25 cellular contexts compared by ENCODE assay signal in genomic region chrX:79440336-79440735, GRCh38.
DNase-seq lines count a peak whose midpoint lies in the region; ATAC-seq, FAIRE-seq and TF ChIP-seq lines count a peak whose summit lies in the region.
"Had no signal": no experiment of that assay in that cellular context is flagged by ENCODE, and none has a peak within 500 bp of the region (broad histone marks: within the 10 kb centered on the region; RNA-seq: fewer than 3 reads in every experiment).

No MANE protein-coding gene starts in this region.

- H3K27ac ChIP-seq in A549 (no peak overlapping the region), VCaP (peak overlapping the region; percentile 61), caudate nucleus (ENCODE audit: low read depth, low read length) (no peak overlapping the region), body of pancreas (no peak overlapping the region)
- H3K27ac ChIP-seq: BLaER1 had no signal

- H3K36me3 Mint-ChIP-seq in nephron (ENCODE audit: low read depth): no peaks in the 10 kb centered on the region
- H3K36me3 Mint-ChIP-seq: CD14-positive monocyte; CD4-positive, alpha-beta memory T cell; CD4-positive, CD25-positive, alpha-beta regulatory T cell had no signal

- peak overlapping the region in 2 of 3 experiments; percentile 42 to 77 for H3K27ac Mint-ChIP-seq in nephron
- H3K27ac Mint-ChIP-seq: CD14-positive monocyte; CD4-positive, CD25-positive, alpha-beta regulatory T cell; CD8-positive, alpha-beta memory T cell had no signal

- peaks cover 4% of the 10 kb centered on the region for H3K9me3 Mint-ChIP-seq in nephron

- no peaks in the 10 kb centered on the region for H3K9me3 ChIP-seq in A549
- no peaks in the 10 kb centered on the region for H3K9me3 ChIP-seq in body of pancreas
- H3K9me3 ChIP-seq: BE2C had no signal

- CTCF ChIA-PET in A549 (lab: Yijun Ruan, JAX): no interaction called here

- no peaks in the 10 kb centered on the region for H3K36me3 ChIP-seq in body of pancreas (replicated peaks in 1 of 2; ENCODE audit: insufficient read depth in 1 of 2, low read depth in 2 of 2)
- H3K36me3 ChIP-seq: BE2C, BLaER1 had no signal

- TF ChIP-seq CTCF in A549 (IDR thresholded peaks at IDR 0.05): no peak
- TF ChIP-seq CTCF in VCaP (conservative IDR thresholded peaks at IDR 0.05): no peak
- no peak for TF ChIP-seq CTCF in nephron (IDR thresholded peaks at IDR 0.05; ENCODE audit: unreplicated experiment in 3 of 3)
- no peak for TF ChIP-seq CTCF in body of pancreas (IDR thresholded peaks at IDR 0.05)

- H3K27me3 ChIP-seq in body of pancreas: no peaks in the 10 kb centered on the region
- H3K27me3 ChIP-seq: BE2C had no signal

- intact Hi-C loops in body of pancreas (cut with DNase I): no loop called here

- H3K4me1 ChIP-seq in A549 (no peaks in the 10 kb centered on the region), body of pancreas (no peaks in the 10 kb centered on the region)
- H3K4me1 ChIP-seq: BE2C, BLaER1 had no signal

- DNase-seq in A549 (ENCODE audit: low read depth in 1 of 2, low spot score in 1 of 2) (no peak), OCI-M2 (lab: John Stamatoyannopoulos, UW; ENCODE audit: unreplicated experiment) (no peak), caudate nucleus (lab: John Stamatoyannopoulos, UW) (no peak), body of pancreas (no peak)
- DNase-seq: ACHN; BE2C; C1 segment of cervical spinal cord; CD4-positive, alpha-beta memory T cell; CD4-positive, CD25-positive, alpha-beta regulatory T cell; CD8-positive, alpha-beta memory T cell; COR-L47; DMS 273 treated with DMSO at 0.1 percent for 48 hours; DMS153; DMS53; DMS79; DND-41; EL; GDM1 had no signal

- H3K4me2 ChIP-seq in A549: no peak overlapping the region
- H3K4me2 ChIP-seq: BLaER1 had no signal

- no peak overlapping the region for H3K4me3 Mint-ChIP-seq in nephron
- H3K4me3 Mint-ChIP-seq: CD14-positive monocyte; CD4-positive, alpha-beta memory T cell; CD4-positive, CD25-positive, alpha-beta regulatory T cell; CD8-positive, alpha-beta memory T cell had no signal

- peaks cover 9% of the 10 kb centered on the region for H3K4me1 Mint-ChIP-seq in nephron
- H3K4me1 Mint-ChIP-seq: CD14-positive monocyte; CD4-positive, CD25-positive, alpha-beta regulatory T cell; CD8-positive, alpha-beta memory T cell had no signal

- no peak for TF ChIP-seq EP300 in A549 (IDR thresholded peaks at IDR 0.05)

- no peak for ATAC-seq in A549
- no peak for ATAC-seq in body of pancreas
- ATAC-seq: GM12878 had no signal

- H3K4me3 ChIP-seq in A549 (no peak overlapping the region), body of pancreas (no peak overlapping the region)
- H3K4me3 ChIP-seq: BLaER1, GM12878 had no signal

- 18% methylated on average over 5 of the region's 5 CpGs for WGBS in A549 (ENCODE audit: missing lambda C conversion rate)
- 63 to 72% methylated on average over 5 of the region's 5 CpGs for WGBS in body of pancreas, 2 donors

- no peak for TF ChIP-seq RAD21 in A549 (conservative IDR thresholded peaks at IDR 0.05 in 1 of 2, IDR thresholded peaks at IDR 0.05 in 1 of 2)

- POLR2A ChIA-PET in A549 (lab: Yijun Ruan, JAX): no interaction called here

- no peak for TF ChIP-seq POLR2A in A549 (IDR thresholded peaks at IDR 0.05; ENCODE audit: low read length)
- TF ChIP-seq POLR2A in body of pancreas (IDR thresholded peaks at IDR 0.05): no peak

- peak; percentile 80 for FAIRE-seq in A549 (lab: Jason Lieb, UNC)
- FAIRE-seq: GM12878, GM12892, GM18507 had no signal

- H3K27me3 Mint-ChIP-seq in nephron (ENCODE audit: low read depth): no peaks in the 10 kb centered on the region
- H3K27me3 Mint-ChIP-seq: CD4-positive, alpha-beta memory T cell; CD4-positive, CD25-positive, alpha-beta regulatory T cell had no signal

TF ChIP-seq in A549, 52 proteins besides CTCF, POLR2A, EP300 and RAD21:
- TF ChIP-seq EHF (CRISPR knock-in tag; IDR thresholded peaks at IDR 0.05): no peak
